In genomic region chr19:2478756-2479555, GRCh38 we compare ENCODE assay signal across 8 cellular contexts.
DNase-seq lines count a peak whose midpoint lies in the region; ATAC-seq and TF ChIP-seq lines count a peak whose summit lies in the region.

No MANE protein-coding gene starts in this region.

- CTCF ChIA-PET in HEK293T (lab: Yijun Ruan, JAX), result no interaction called here

- POLR2A ChIA-PET in HEK293T (lab: Yijun Ruan, JAX), result interaction anchor here (0.7 to 6.2 kb wide), 6 partner anchors 28 to 100 kb away, joined by 3 to 151 read pairs (median 87); no protein-coding TSS in a partner anchor

- ATAC-seq in GM18867 (IDR thresholded peaks at IDR 0.05; ENCODE audit: unreplicated experiment), result no peak

- peak; percentile 55 for DNase-seq in DMS 273 (lab: John Stamatoyannopoulos, UW; ENCODE audit: unreplicated experiment)
- no peak for DNase-seq in DMS 273 treated with DMSO at 0.1 percent for 48 hours (lab: John Stamatoyannopoulos, UW)
- DNase-seq in UCSD-AML1 (lab: John Stamatoyannopoulos, UW; ENCODE audit: unreplicated experiment), result peak; percentile 72
- peak; percentile 73 for DNase-seq in central memory CD4-positive, alpha-beta T cell
- peak; percentile 29 for DNase-seq in kidney glomerular epithelial cell (lab: John Stamatoyannopoulos, UW)
- DNase-seq in stimulated activated CD4-positive, alpha-beta T cell treated with anti-CD3 and anti-CD28 coated beads, Interleukin-4, amount 100 ng/mL, for 24 hours, result peak; percentile 66
- no peak for DNase-seq in HEK293T (ENCODE audit: extremely low spot score)

TF ChIP-seq in HEK293T, 16 proteins besides CTCF, POLR2A, EP300 and RAD21:
- TF ChIP-seq SP1 (IDR thresholded peaks at IDR 0.05) (no peak), ZNF384 (IDR thresholded peaks at IDR 0.05) (no peak), FOXM1 (IDR thresholded peaks at IDR 0.05; ENCODE audit: borderline replicate concordance) (no peak), FOXK2 (IDR thresholded peaks at IDR 0.05) (no peak), CTBP1 (IDR thresholded peaks at IDR 0.05; ENCODE audit: borderline replicate concordance) (no peak), LEF1 (IDR thresholded peaks at IDR 0.05; ENCODE audit: borderline replicate concordance) (no peak), SUZ12 (IDR thresholded peaks at IDR 0.05) (no peak), ARNT (IDR thresholded peaks at IDR 0.05) (no peak), TARDBP (IDR thresholded peaks at IDR 0.05) (no peak), L3MBTL2 (conservative IDR thresholded peaks at IDR 0.05) (no peak), FOXA1 (IDR thresholded peaks at IDR 0.05) (no peak), ELF4 (IDR thresholded peaks at IDR 0.05) (no peak), PKNOX1 (IDR thresholded peaks at IDR 0.05) (no peak), NFRKB (IDR thresholded peaks at IDR 0.05) (no peak)

Comparison
In these comparisons a context has a peak if more than half of its experiments do, and no peak if none do; other contexts are left out.
1. DNase-seq: peak in DMS 273 (single experiment), UCSD-AML1 (single experiment), central memory CD4-positive, alpha-beta T cell (single experiment), kidney glomerular epithelial cell (single experiment) and stimulated activated CD4-positive, alpha-beta T cell treated with anti-CD3 and anti-CD28 coated beads, Interleukin-4, amount 100 ng/mL, for 24 hours (single experiment); none in DMS 273 treated with DMSO at 0.1 percent for 48 hours (single experiment) and HEK293T (single experiment).